8 cellular contexts compared by ENCODE assay signal in genomic region chr14:34554540-34555250, GRCh38. TPM values are rescaled to one million over a fixed set of nuclear protein-coding genes. Genes with fewer than 3 reads are reported as not detected.
DNase-seq lines count a peak whose midpoint lies in the region; ATAC-seq and TF ChIP-seq lines count a peak whose summit lies in the region.

No MANE protein-coding gene starts in this region.

- H3K9me2 ChIP-seq in MM.1S (replicated peaks; ENCODE audit: insufficient read depth, low read length) = no peaks in the 10 kb centered on the region

- H3K27me3 ChIP-seq in CD4-positive, alpha-beta T cell (ENCODE audit: control insufficient read depth, insufficient read depth, low read length) = no peaks in the 10 kb centered on the region
- H3K27me3 ChIP-seq in MM.1S (replicated peaks; ENCODE audit: insufficient read depth, low read length) (no peaks in the 10 kb centered on the region), colonic mucosa (no peaks in the 10 kb centered on the region), ovary (no peaks in the 10 kb centered on the region)

- DNase-seq in CD4-positive, alpha-beta T cell = no peak
- DNase-seq in MM.1S (peak; percentile 14), colonic mucosa (peak; percentile 45), ovary (peak in 2 of 5 donors; percentile 6 to 15), hippocampal formation (lab: John Stamatoyannopoulos, UW) (no peak), kidney glomerular epithelial cell (lab: John Stamatoyannopoulos, UW) (no peak)

- POLR2A ChIA-PET in CD4-positive, alpha-beta T cell (lab: Charles Lee) = interaction anchor here (0.6 kb wide), 1 partner anchor 76 kb away, joined by 3 read pairs; no protein-coding TSS in a partner anchor

- H2AFZ ChIP-seq in MM.1S (ENCODE audit: low read length) = no peak overlapping the region

- CTCF ChIA-PET in CD4-positive, alpha-beta T cell (lab: Charles Lee) = no interaction called here

- no peaks in the 10 kb centered on the region for H3K79me2 ChIP-seq in MM.1S (ENCODE audit: low read length)

- TF ChIP-seq POLR2A in ovary (IDR thresholded peaks at IDR 0.05) = no peak

- TF ChIP-seq CTCF in CD4-positive, alpha-beta T cell (IDR thresholded peaks at IDR 0.05) = no peak
- TF ChIP-seq CTCF in MM.1S (IDR thresholded peaks at IDR 0.05; ENCODE audit: low read length) (no peak), colonic mucosa (IDR thresholded peaks at IDR 0.05) (no peak), ovary (IDR thresholded peaks at IDR 0.05) (no peak)

- H3K4me1 ChIP-seq in MM.1S (ENCODE audit: low read length) (no peaks in the 10 kb centered on the region), colonic mucosa (no peaks in the 10 kb centered on the region), ovary (ENCODE audit: insufficient read depth) (no peaks in the 10 kb centered on the region)

- no peak overlapping the region; the same call in 1 of the 2 replicates for H3K4me3 ChIP-seq in MM.1S (ENCODE audit: low read length)
- H3K4me3 ChIP-seq in colonic mucosa = no peak overlapping the region
- no peak overlapping the region for H3K4me3 ChIP-seq in ovary

- H3K27ac Mint-ChIP-seq in CD4-positive, alpha-beta T cell = peak overlapping the region; percentile 76

- ATAC-seq in CD4-positive, alpha-beta T cell (ENCODE audit: poor library complexity) = no peak
- ATAC-seq in HG03442 (IDR thresholded peaks at IDR 0.05; ENCODE audit: unreplicated experiment) (no peak), GM19328 (IDR thresholded peaks at IDR 0.05; ENCODE audit: unreplicated experiment) (no peak)

- TF ChIP-seq EP300 in ovary (IDR thresholded peaks at IDR 0.05) = no peak

- H4K20me1 ChIP-seq in MM.1S (ENCODE audit: insufficient read depth, low read length) = no peaks in the 10 kb centered on the region

- no peaks in the 10 kb centered on the region for H3K9me3 ChIP-seq in CD4-positive, alpha-beta T cell (ENCODE audit: control insufficient read depth, low read length)
- H3K9me3 ChIP-seq in MM.1S (replicated peaks; ENCODE audit: insufficient read depth, low read length) (no peaks in the 10 kb centered on the region), colonic mucosa (no peaks in the 10 kb centered on the region), ovary (no peaks in the 10 kb centered on the region)

- H3K9ac ChIP-seq in MM.1S (ENCODE audit: low read length) = no peak overlapping the region
- peak overlapping the region in 1 of 2 donors; percentile 77 for H3K9ac ChIP-seq in colonic mucosa (ENCODE audit: low read depth in 2 of 2, low read length in 2 of 2)

- H3F3A ChIP-seq in MM.1S (ENCODE audit: insufficient read depth, low read length) = peaks cover 11% of the 10 kb centered on the region

- H3K4me3 Mint-ChIP-seq in CD4-positive, alpha-beta T cell = peak overlapping the region; percentile 47

- H3K27ac ChIP-seq in CD4-positive, alpha-beta T cell (ENCODE audit: low read depth, low read length) = no peak overlapping the region
- peak overlapping the region; percentile 18; the same call in 1 of the 2 replicates for H3K27ac ChIP-seq in MM.1S (ENCODE audit: low read length)
- H3K27ac ChIP-seq in colonic mucosa = peak overlapping the region; percentile 47
- H3K27ac ChIP-seq in ovary = peak overlapping the region; percentile 14 to 44

- peaks cover 5% of the 10 kb centered on the region for H3K36me3 Mint-ChIP-seq in CD4-positive, alpha-beta T cell (ENCODE audit: low read depth)

- peaks cover 16% of the 10 kb centered on the region for H3K4me1 Mint-ChIP-seq in CD4-positive, alpha-beta T cell (ENCODE audit: low read depth)

- WGBS in ovary, 3 donors = 59 to 74% (median 64%) methylated on average over 9 of the region's 9 CpGs

- peaks cover 6% of the 10 kb centered on the region for H3K9me3 Mint-ChIP-seq in CD4-positive, alpha-beta T cell

- H3K36me3 ChIP-seq in MM.1S (replicated peaks; ENCODE audit: insufficient read depth, low read length) (no peaks in the 10 kb centered on the region), colonic mucosa (no peaks in the 10 kb centered on the region), ovary (no peaks in the 10 kb centered on the region)

- peak overlapping the region; percentile 43 for H3K4me2 ChIP-seq in MM.1S (ENCODE audit: low read depth, low read length)

- no peaks in the 10 kb centered on the region for H3K27me3 Mint-ChIP-seq in CD4-positive, alpha-beta T cell

- intact Hi-C loops in CD4-positive, alpha-beta T cell (cut with DNase I, micrococcal nuclease) = no loop called here
- intact Hi-C loops in colonic mucosa (cut with DNase I) (no loop called here), ovary (cut with DNase I) (no loop called here)

RNA-seq across cellular contexts. Expression of gene EAPP, which starts 15.2 kb away (rescaled TPM):
- total RNA-seq in CD4-positive, alpha-beta T cell = 10 to 100 TPM; 94.5 to 98.3 TPM
- total RNA-seq in colonic mucosa = 10 to 100 TPM; 34.7 to 59.7 TPM
- 10 to 100 TPM; 41.1 to 53.8 (median 47.0) TPM for total RNA-seq in ovary
- polyA plus RNA-seq in ovary = 10 to 100 TPM; 67.6 to 67.8 TPM

Comparison
In these comparisons a context has a peak if more than half of its experiments do, and no peak if none do; other contexts are left out.
1. DNase-seq: peak in MM.1S (single experiment) and colonic mucosa (single experiment); none in CD4-positive, alpha-beta T cell (0 of 10), hippocampal formation (0 of 2) and kidney glomerular epithelial cell (single experiment).